In genomic region chr7:159036916-159037605, GRCh38 we compare ENCODE assay signal across 20 cellular contexts.
DNase-seq lines count a peak whose midpoint lies in the region; ATAC-seq, FAIRE-seq and TF ChIP-seq lines count a peak whose summit lies in the region.
"Had no signal": no experiment of that assay in that cellular context is flagged by ENCODE, and none has a peak within 500 bp of the region (broad histone marks: within the 10 kb centered on the region; RNA-seq: fewer than 3 reads in every experiment).

No MANE protein-coding gene starts in this region.

- H3K4me1 ChIP-seq in NT2/D1 (ENCODE audit: insufficient read depth, insufficient read length), result peaks cover 13% of the 10 kb centered on the region
- H3K4me1 ChIP-seq in HepG2 (ENCODE audit: insufficient read depth, low read length), result no peaks in the 10 kb centered on the region
- peaks cover under 1% of the 10 kb centered on the region for H3K4me1 ChIP-seq in vagina
- H3K4me1 ChIP-seq: Caco-2 had no signal

- BruUV-seq in HepG2 (replicated peaks; lab: Mats Ljungman, UMichigan), result no TSS peak

- no peak for TF ChIP-seq RAD21 in HepG2 (CRISPR knock-in tag; IDR thresholded peaks at IDR 0.05)

- H3K4me3 ChIP-seq in NT2/D1 (ENCODE audit: insufficient read length, low read depth), result no peak overlapping the region
- H3K4me3 ChIP-seq in HepG2 (replicated peaks in 1 of 3; ENCODE audit: insufficient read depth in 1 of 3, low read depth in 2 of 3, low read length in 3 of 3), result no peak overlapping the region
- no peak overlapping the region for H3K4me3 ChIP-seq in vagina
- H3K4me3 ChIP-seq: thoracic aorta had no signal

- H3K27me3 ChIP-seq in NT2/D1 (ENCODE audit: insufficient read depth, insufficient read length) (no peaks in the 10 kb centered on the region), HepG2 (ENCODE audit: control insufficient read depth in 1 of 2, insufficient read depth in 2 of 2, low read length in 2 of 2) (peaks cover 12 to 96% of the 10 kb centered on the region in 2 experiments), vagina (no peaks in the 10 kb centered on the region)

- TF ChIP-seq EP300 in HepG2 (IDR thresholded peaks at IDR 0.05; ENCODE audit: low read depth in 2 of 2, low read length in 2 of 2), result no peak
- no peak for TF ChIP-seq EP300 in HepG2 (CRISPR knock-in tag; IDR thresholded peaks at IDR 0.05; ENCODE audit: borderline replicate concordance)

- no peak for FAIRE-seq in HepG2 (lab: Jason Lieb, UNC)
- FAIRE-seq: GM12892 had no signal

- H3K4me1 Mint-ChIP-seq in stimulated activated naive CD8-positive, alpha-beta T cell treated with anti-CD3 and anti-CD28 coated beads, Interleukin-15, amount 100 ng/mL, for 72 hours, result no peaks in the 10 kb centered on the region

- TF ChIP-seq CTCF in HepG2 (CRISPR knock-in tag; IDR thresholded peaks at IDR 0.05), result no peak
- no peak for TF ChIP-seq CTCF in vagina (IDR thresholded peaks at IDR 0.05)

- intact Hi-C loops in HepG2 (cut with micrococcal nuclease; ENCODE audit: unreplicated experiment), result no loop called here
- intact Hi-C loops in vagina (cut with DNase I), result no loop called here
- intact Hi-C loops in Right ventricle myocardium inferior (cut with DNase I), result no loop called here

- H3K4me2 ChIP-seq in HepG2 (ENCODE audit: low read depth, low read length), result no peak overlapping the region

- no peaks in the 10 kb centered on the region for H4K20me1 ChIP-seq in HepG2 (ENCODE audit: insufficient read depth, low read length)

- H3K79me2 ChIP-seq in HepG2 (ENCODE audit: insufficient read depth, low read length), result no peaks in the 10 kb centered on the region

- no peaks in the 10 kb centered on the region for H3K36me3 ChIP-seq in NT2/D1 (ENCODE audit: insufficient read depth, insufficient read length, low read length)
- no peaks in the 10 kb centered on the region for H3K36me3 ChIP-seq in HepG2 (replicated peaks in 1 of 2; ENCODE audit: control insufficient read depth in 1 of 2, insufficient read depth in 2 of 2, low read length in 2 of 2)
- H3K36me3 ChIP-seq in vagina, result no peaks in the 10 kb centered on the region

- ATAC-seq in stimulated activated naive CD8-positive, alpha-beta T cell treated with anti-CD3 and anti-CD28 coated beads, Interleukin-15, amount 100 ng/mL, for 72 hours, result peak; percentile 18
- ATAC-seq in stimulated activated naive CD8-positive, alpha-beta T cell treated with anti-CD3 and anti-CD28 coated beads, Interleukin-15, Interleukin-2, amounts not matched to agents 100 U/mL and 50 U/mL, for 24 hours, result no peak
- ATAC-seq in HepG2 (peak; percentile 38), HG02759 (IDR thresholded peaks at IDR 0.05; ENCODE audit: unreplicated experiment) (no peak), Right ventricle myocardium inferior (no peak)
- ATAC-seq: activated CD4-positive, CD25-positive, alpha-beta regulatory T cell treated with anti-CD3 and anti-CD28 coated beads, Interleukin-2, amount 50 U/mL, for 24 hours had no signal

- H2AFZ ChIP-seq in HepG2 (ENCODE audit: low read length), result no peak overlapping the region

- peak overlapping the region in 1 of 2 donors; percentile 25 for H3K27ac Mint-ChIP-seq in stimulated activated naive CD8-positive, alpha-beta T cell treated with anti-CD3 and anti-CD28 coated beads, Interleukin-15, amount 100 ng/mL, for 72 hours

- POLR2A ChIA-PET in HepG2 (lab: Yijun Ruan, JAX), result no interaction called here

- peak overlapping the region; percentile 42 for H3K9ac ChIP-seq in NT2/D1 (ENCODE audit: insufficient read length, low read depth)
- no peak overlapping the region for H3K9ac ChIP-seq in HepG2 (ENCODE audit: insufficient read depth, low read depth, low read length)

- in situ Hi-C loops in HepG2 (cut with HindIII; ENCODE audit: extremely low pct_ligation_motif_present, low pct_unique_long_range_greater_than_20kb), result no loop called here

- no peaks in the 10 kb centered on the region for H3K9me3 ChIP-seq in NT2/D1 (ENCODE audit: insufficient read depth, low read length)
- no peaks in the 10 kb centered on the region for H3K9me3 ChIP-seq in HepG2 (ENCODE audit: low read length)
- no peaks in the 10 kb centered on the region for H3K9me3 ChIP-seq in vagina
- H3K9me3 ChIP-seq: Caco-2, thoracic aorta had no signal

- TF ChIP-seq POLR2A in HepG2 (IDR thresholded peaks at IDR 0.05; ENCODE audit: insufficient read depth in 1 of 2, low read depth in 2 of 2, low read length in 2 of 2) (no peak), vagina (IDR thresholded peaks at IDR 0.05) (no peak)

- H3K4me3 Mint-ChIP-seq in stimulated activated naive CD8-positive, alpha-beta T cell treated with anti-CD3 and anti-CD28 coated beads, Interleukin-15, amount 100 ng/mL, for 72 hours, result no peak overlapping the region

- WGBS in HepG2 (ENCODE audit: low lambda C conversion rate), result 39% methylated on average over 21 of the region's 21 CpGs

- peaks cover 9% of the 10 kb centered on the region for H3K27me3 Mint-ChIP-seq in stimulated activated naive CD8-positive, alpha-beta T cell treated with anti-CD3 and anti-CD28 coated beads, Interleukin-15, amount 100 ng/mL, for 72 hours

- CTCF ChIA-PET in HepG2 (lab: Yijun Ruan, JAX; ENCODE audit: low intra/inter-chr PET ratio, low total read pairs), result no interaction called here

- DNase-seq in stimulated activated naive CD8-positive, alpha-beta T cell treated with anti-CD3 and anti-CD28 coated beads, Interleukin-15, amount 100 ng/mL, for 72 hours, result no peak
- DNase-seq in stimulated activated naive CD8-positive, alpha-beta T cell treated with anti-CD3 and anti-CD28 coated beads, Interleukin-15, Interleukin-2, amounts not matched to agents 100 U/mL and 50 U/mL, for 24 hours, result no peak
- no peak for DNase-seq in NT2/D1 (ENCODE audit: low read depth, low spot score)
- DNase-seq in HepG2 (ENCODE audit: low spot score), result no peak
- peak; percentile 70 to 85 for DNase-seq in vagina (ENCODE audit: extremely low spot score in 2 of 2)
- no peak for DNase-seq in Right ventricle myocardium inferior (ENCODE audit: missing footprints)
- no peak for DNase-seq in GOT3 (lab: John Stamatoyannopoulos, UW)
- DNase-seq: activated naive CD4-positive, alpha-beta T cell; aorta; Caco-2; GF-D8; hypothalamus; NCI-H1105 treated with DMSO at 0.1 percent for 48 hours; NCI-H345; SIG-M5; stimulated activated CD4-positive, alpha-beta T cell treated with anti-CD3 and anti-CD28 coated beads, Interleukin-4, amount 100 ng/mL, for 1 hour had no signal

- H3K27ac ChIP-seq in HepG2 (ENCODE audit: extremely low read length, insufficient read depth, low read length) (no peak overlapping the region), vagina (no peak overlapping the region)
- H3K27ac ChIP-seq: thoracic aorta had no signal

- no peaks in the 10 kb centered on the region for H3K9me3 Mint-ChIP-seq in stimulated activated naive CD8-positive, alpha-beta T cell treated with anti-CD3 and anti-CD28 coated beads, Interleukin-15, amount 100 ng/mL, for 72 hours

TF ChIP-seq in HepG2, 621 proteins besides CTCF, POLR2A, EP300 and RAD21:
- TF ChIP-seq ZGPAT (CRISPR knock-in tag; IDR thresholded peaks at IDR 0.05) (no peak), ZNF12 (CRISPR knock-in tag; IDR thresholded peaks at IDR 0.05) (no peak)
TF ChIP-seq in HepG2: peak in this region for 0.

Comparison
In these comparisons a context has a peak if more than half of its experiments do, and no peak if none do; other contexts are left out.
1. ATAC-seq: peak in stimulated activated naive CD8-positive, alpha-beta T cell treated with anti-CD3 and anti-CD28 coated beads, Interleukin-15, amount 100 ng/mL, for 72 hours (single experiment) and HepG2 (single experiment); none in stimulated activated naive CD8-positive, alpha-beta T cell treated with anti-CD3 and anti-CD28 coated beads, Interleukin-15, Interleukin-2, amounts not matched to agents 100 U/mL and 50 U/mL, for 24 hours (single experiment), HG02759 (single experiment) and Right ventricle myocardium inferior (single experiment).
2. DNase-seq: peak in vagina (2 of 2); none in stimulated activated naive CD8-positive, alpha-beta T cell treated with anti-CD3 and anti-CD28 coated beads, Interleukin-15, amount 100 ng/mL, for 72 hours (0 of 2), stimulated activated naive CD8-positive, alpha-beta T cell treated with anti-CD3 and anti-CD28 coated beads, Interleukin-15, Interleukin-2, amounts not matched to agents 100 U/mL and 50 U/mL, for 24 hours (single experiment), NT2/D1 (single experiment), HepG2 (single experiment), Right ventricle myocardium inferior (single experiment) and GOT3 (single experiment).